Comparison of ENCODE assay signal across 22 cellular contexts in the genomic region with DNA sequence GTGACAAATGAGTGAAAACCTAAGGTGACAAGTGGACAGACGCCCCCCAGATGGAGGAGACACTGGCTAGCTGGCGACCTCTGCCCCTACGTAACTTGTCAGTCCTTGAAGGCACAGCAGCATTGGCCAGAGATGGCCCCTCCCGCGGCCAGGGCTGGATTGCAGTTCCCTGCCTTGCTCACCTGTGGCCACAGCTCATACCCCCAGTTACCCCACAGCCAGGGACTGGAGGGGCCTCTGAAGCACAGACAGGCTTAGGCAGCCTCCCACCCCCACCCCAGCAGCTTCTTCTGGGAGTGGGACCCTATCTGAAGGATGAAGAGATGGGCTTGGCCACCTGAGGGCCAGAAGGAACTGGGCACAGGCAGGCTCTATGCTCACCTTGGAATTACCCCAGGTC. TPM values are rescaled to one million over a fixed set of nuclear protein-coding genes. Genes with fewer than 3 reads are reported as not detected.
"Had no signal": no experiment of that assay in that cellular context is flagged by ENCODE, and none has a peak within 500 bp of the region (broad histone marks: within the 10 kb centered on the region; RNA-seq: fewer than 3 reads in every experiment).

No MANE protein-coding gene starts in this region.

- H3K4me3 Mint-ChIP-seq: type B pancreatic cell had no signal

- H3K9me3 Mint-ChIP-seq: nephron, type B pancreatic cell had no signal

- DNase-seq: cortex of kidney; dorsolateral prefrontal cortex; effector memory CD4-positive, alpha-beta T cell; gastrocnemius medialis; left colon; left ventricle myocardium superior; mesendoderm; naive B cell; small intestine; stimulated activated CD4-positive, alpha-beta T cell treated with anti-CD3 and anti-CD28 coated beads, Interleukin-12 subunit alpha, Interleukin-12 subunit beta, amount 100 ng/mL, for 4 hours; stimulated activated naive CD4-positive, alpha-beta T cell treated with Interleukin-2 at 50 U/mL for 16 hours; thyroid gland had no signal

- ATAC-seq: gastrocnemius medialis, left colon, pancreas had no signal

- H3K36me3 Mint-ChIP-seq: naive B cell, type B pancreatic cell had no signal

- H3K27ac Mint-ChIP-seq: nephron, progenitor cell of endocrine pancreas, type B pancreatic cell had no signal

RNA-seq across cellular contexts. Expression of gene HES3, which starts 3.7 kb away (rescaled TPM):
- total RNA-seq: dorsolateral prefrontal cortex, esophagus muscularis mucosa, fibroblast of villous mesenchyme, gastrocnemius medialis, kidney epithelial cell, left colon, left ventricle myocardium superior, lung microvascular endothelial cell, pancreas, progenitor cell of endocrine pancreas, right cardiac atrium, thyroid gland, vagina had no signal
